In genomic region chr9:96654450-96655197, GRCh38 we compare ENCODE assay signal across 8 cellular contexts. TPM values are rescaled to one million over a fixed set of nuclear protein-coding genes. Genes with fewer than 3 reads are reported as not detected.
A peak's percentile ranks its signal among the peaks of the same experiment; 100 is the strongest.
DNase-seq lines count a peak whose midpoint lies in the region; ATAC-seq and TF ChIP-seq lines count a peak whose summit lies in the region.

No MANE protein-coding gene starts in this region.

- TF ChIP-seq CTCF in AG10803 (conservative IDR thresholded peaks at IDR 0.05; ENCODE audit: low read length) = no peak

- H3K27me3 ChIP-seq in NT2/D1 (ENCODE audit: insufficient read depth, insufficient read length) = no peaks in the 10 kb centered on the region
- H3K27me3 ChIP-seq in mononuclear cell (ENCODE audit: insufficient read depth, low read length) = no peaks in the 10 kb centered on the region

- peak overlapping the region; percentile 85 for H3K9ac ChIP-seq in NT2/D1 (ENCODE audit: insufficient read length, low read depth)

- ATAC-seq in HG03521 (IDR thresholded peaks at IDR 0.05; ENCODE audit: unreplicated experiment) = peak; percentile 42

- H3K9me3 ChIP-seq in NT2/D1 (ENCODE audit: insufficient read depth, low read length) (no peaks in the 10 kb centered on the region), mononuclear cell (ENCODE audit: low read depth, low read length) (no peaks in the 10 kb centered on the region)

- H3K36me3 ChIP-seq in NT2/D1 (ENCODE audit: insufficient read depth, insufficient read length, low read length) = peaks cover 20% of the 10 kb centered on the region

- DNase-seq in AG10803 (ENCODE audit: low read depth) (peak; percentile 89), GM19240 (ENCODE audit: insufficient read length, low spot score) (peak; percentile 15), NT2/D1 (ENCODE audit: low read depth, low spot score) (no peak), activated T-cell treated with anti-CD3 and anti-CD28 coated beads for 4 hours (peak; percentile 54), epithelial cell of prostate (ENCODE audit: low read depth, low spot score) (no peak)
- peak; percentile 55 to 57 for DNase-seq in stimulated activated CD8-positive, alpha-beta memory T cell treated with anti-CD3 and anti-CD28 coated beads, Interleukin-15, amount 100 ng/mL, for 48 hours (ENCODE audit: low read depth in 2 of 2)

- H3K4me1 ChIP-seq in NT2/D1 (ENCODE audit: insufficient read depth, insufficient read length) (no peaks in the 10 kb centered on the region), mononuclear cell (ENCODE audit: insufficient read depth, low read length) (peaks cover 6% of the 10 kb centered on the region)

- peak overlapping the region; percentile 86 for H3K27ac ChIP-seq in epithelial cell of prostate

- H3K4me3 ChIP-seq in AG10803 (ENCODE audit: low read length) (peak overlapping the region; percentile 77), NT2/D1 (ENCODE audit: insufficient read length, low read depth) (peak overlapping the region; percentile 75), mononuclear cell (ENCODE audit: low read length) (peak overlapping the region; percentile 56)

RNA-seq across cellular contexts. Expression of gene PRXL2C, which starts 0.5 kb away (rescaled TPM):
- 19.5 TPM for total RNA-seq in mononuclear cell

RNA-seq across cellular contexts. Expression of gene CDC14B, which starts 35.0 kb away (rescaled TPM):
- 7.6 TPM for total RNA-seq in mononuclear cell

Comparison
In these comparisons a context has a peak if more than half of its experiments do, and no peak if none do; other contexts are left out.
1. DNase-seq: peak in AG10803 (single experiment), GM19240 (single experiment), activated T-cell treated with anti-CD3 and anti-CD28 coated beads for 4 hours (single experiment) and stimulated activated CD8-positive, alpha-beta memory T cell treated with anti-CD3 and anti-CD28 coated beads, Interleukin-15, amount 100 ng/mL, for 48 hours (2 of 2); none in NT2/D1 (single experiment) and epithelial cell of prostate (single experiment).
2. Peak in every context shown above with its lines, with median percentiles within 50 percentile points of each other: H3K4me3 ChIP-seq.